In genomic region chr3:48609088-48610005, GRCh38 we compare ENCODE assay signal across 8 cellular contexts. TPM values are rescaled to one million over a fixed set of nuclear protein-coding genes. Genes with fewer than 3 reads are reported as not detected.
DNase-seq lines count a peak whose midpoint lies in the region; ATAC-seq and TF ChIP-seq lines count a peak whose summit lies in the region.

UQCRC1 (minus strand) TSS chr3:48609646; CDS start chr3:48609620, 26 bp downstream.

- DNase-seq in DMS53 (lab: John Stamatoyannopoulos, UW) = peak; percentile 85
- peak; percentile 96 for DNase-seq in PC-3
- DNase-seq in activated T-cell treated with anti-CD3 and anti-CD28 coated beads, Interleukin-2, amount 50 U/mL, for 1 hour = peak; percentile 92
- no peak for DNase-seq in epithelial cell of proximal tubule (ENCODE audit: low read depth)
- DNase-seq in stimulated activated CD8-positive, alpha-beta memory T cell treated with anti-CD3 and anti-CD28 coated beads, Interleukin-4, amount 100 ng/mL, for 48 hours = peak; percentile 93

- H3K4me2 ChIP-seq in PC-3 (ENCODE audit: low read length) = peak within 1 kb of the TSS; percentile 98

- no peaks in the 10 kb centered on the region for H4K20me1 ChIP-seq in PC-3 (ENCODE audit: low read length)

- H3K36me3 Mint-ChIP-seq in IgD-negative memory B cell = peaks cover 2% of the 10 kb centered on the region

- POLR2A ChIA-PET in PC-3 (lab: Charles Lee; ENCODE audit: unreplicated experiment) = interaction anchor here (0.6 kb wide), 1 partner anchor 152 kb away, joined by 8 read pairs; no protein-coding TSS in a partner anchor

- H3K27ac Mint-ChIP-seq in IgD-negative memory B cell = peak within 1 kb of the TSS; percentile 78 to 98 (median 95)

- intact Hi-C loops in PC-3 (cut with micrococcal nuclease) = loop anchor here (1.0 kb wide), 1 partner anchor 26 kb away; the partner anchor contains the start of gene SLC26A6

- CTCF ChIA-PET in PC-3 (lab: Charles Lee) = interaction anchor here (0.6 kb wide), 2 partner anchors 52 to 166 kb away, joined by 3 to 4 read pairs; no protein-coding TSS in a partner anchor

- peak within 1 kb of the TSS; percentile 93 for H3K9ac ChIP-seq in PC-3 (ENCODE audit: low read length)
- peak within 1 kb of the TSS; percentile 89 to 96 for H3K9ac ChIP-seq in mucosa of rectum (ENCODE audit: low read depth in 1 of 2, low read length in 2 of 2)

- H3F3A ChIP-seq in PC-3 (ENCODE audit: low read length, unreplicated experiment) = no peaks in the 10 kb centered on the region

- ATAC-seq in GM21529 (IDR thresholded peaks at IDR 0.05; ENCODE audit: unreplicated experiment) (peak; percentile 98), PC-3 (peak; percentile 98)

- no peaks in the 10 kb centered on the region for H3K27me3 Mint-ChIP-seq in IgD-negative memory B cell

- H3K79me2 ChIP-seq in PC-3 (ENCODE audit: low read length) = peaks cover 41% of the 10 kb centered on the region

- peak within 1 kb of the TSS; percentile 87 for H2AFZ ChIP-seq in PC-3 (ENCODE audit: low read length)

- H3K9me3 ChIP-seq in PC-3 (ENCODE audit: low read length) = no peaks in the 10 kb centered on the region
- no peaks in the 10 kb centered on the region for H3K9me3 ChIP-seq in mucosa of rectum (ENCODE audit: control insufficient read depth in 2 of 2, low read length in 2 of 2)

- no peaks in the 10 kb centered on the region for H3K9me3 Mint-ChIP-seq in IgD-negative memory B cell

- BruUV-seq in PC-3 (replicated peaks; lab: Mats Ljungman, UMichigan) = no TSS peak

- H3K9me2 ChIP-seq in PC-3 (replicated peaks; ENCODE audit: low read length) = no peaks in the 10 kb centered on the region

- H3K4me3 ChIP-seq in PC-3 (ENCODE audit: low read length) (peak within 1 kb of the TSS; percentile 93), epithelial cell of proximal tubule (ENCODE audit: low read depth, low read length) (peak within 1 kb of the TSS; percentile 95), mucosa of rectum (ENCODE audit: low read length in 2 of 2) (peak within 1 kb of the TSS; percentile 86 to 97)

- peaks cover 9 to 13% (median 11%) of the 10 kb centered on the region in 3 donors for H3K4me1 Mint-ChIP-seq in IgD-negative memory B cell

- peak within 1 kb of the TSS; percentile 92 to 99 (median 97) for H3K4me3 Mint-ChIP-seq in IgD-negative memory B cell

- H3K4me1 ChIP-seq in PC-3 (ENCODE audit: insufficient read depth, low read length) (peaks cover 15% of the 10 kb centered on the region), mucosa of rectum (ENCODE audit: control insufficient read depth in 2 of 2, insufficient read depth in 2 of 2, low read length in 2 of 2) (peaks cover 8 to 9% of the 10 kb centered on the region in 2 donors)

- H3K36me3 ChIP-seq in PC-3 (ENCODE audit: low read depth, low read length) (peaks cover 31% of the 10 kb centered on the region), mucosa of rectum (ENCODE audit: control insufficient read depth in 2 of 2, insufficient read depth in 2 of 2, low read length in 2 of 2) (peaks cover 19 to 22% of the 10 kb centered on the region in 2 donors)

- no peaks in the 10 kb centered on the region for H3K27me3 ChIP-seq in PC-3 (ENCODE audit: low read length)
- no peaks in the 10 kb centered on the region for H3K27me3 ChIP-seq in mucosa of rectum (ENCODE audit: control insufficient read depth in 2 of 2, insufficient read depth in 2 of 2, low read length in 2 of 2)

- peak; percentile 70 for TF ChIP-seq CTCF in PC-3 (conservative IDR thresholded peaks at IDR 0.05; ENCODE audit: low read depth, low read length)
- peak; percentile 46 for TF ChIP-seq CTCF in epithelial cell of proximal tubule (conservative IDR thresholded peaks at IDR 0.05; ENCODE audit: low read depth, low read length)

- H3K27ac ChIP-seq in PC-3 (ENCODE audit: low read length) (peak within 1 kb of the TSS; percentile 51), mucosa of rectum (ENCODE audit: low read depth in 2 of 2, low read length in 2 of 2) (peak within 1 kb of the TSS; percentile 85 to 87)

RNA-seq across cellular contexts. Expression of gene UQCRC1, which starts in this region (rescaled TPM):
- 147 TPM for polyA plus RNA-seq in IgD-negative memory B cell
- total RNA-seq in PC-3 (2014; rRNA removed) (575 and 622 TPM in 2 replicates), epithelial cell of proximal tubule (348 and 432 TPM in 2 replicates)
